ENCODE assay signal across 19 cellular contexts in the genomic region with DNA sequence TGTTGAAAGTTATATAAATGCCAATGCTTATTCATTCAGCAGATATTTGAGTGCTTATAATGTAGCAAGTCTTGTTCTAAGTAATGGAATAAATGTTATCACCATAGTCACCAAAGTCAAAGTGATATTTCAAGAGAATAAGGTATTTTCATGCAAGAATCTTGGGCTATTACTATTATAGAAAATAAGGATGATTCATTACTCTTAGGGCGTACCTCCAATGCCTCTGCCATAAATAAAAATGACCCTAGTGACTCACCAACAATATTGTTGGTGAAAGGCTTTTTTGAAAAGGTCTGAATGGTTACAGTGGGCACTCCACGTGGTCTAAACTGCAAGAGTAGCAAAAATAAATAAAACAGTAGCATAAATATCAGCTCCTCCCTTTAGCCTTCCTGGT.
DNase-seq lines count a peak whose midpoint lies in the region; ATAC-seq, FAIRE-seq and TF ChIP-seq lines count a peak whose summit lies in the region.
"Had no signal": no experiment of that assay in that cellular context is flagged by ENCODE, and none has a peak within 500 bp of the region (broad histone marks: within the 10 kb centered on the region; RNA-seq: fewer than 3 reads in every experiment).

No MANE protein-coding gene starts in this region.

- peaks cover 64% of the 10 kb centered on the region for H3K36me3 Mint-ChIP-seq in HFFc6 (ENCODE audit: low read depth)
- H3K36me3 Mint-ChIP-seq in natural killer cell = peaks cover 8% of the 10 kb centered on the region

- H3K4me3 ChIP-seq in AG09309 (ENCODE audit: control insufficient read depth, low read depth, low read length) = no peak overlapping the region
- no peak overlapping the region for H3K4me3 ChIP-seq in fibroblast of pulmonary artery (replicated peaks; ENCODE audit: low read depth, low read length)
- H3K4me3 ChIP-seq: adrenal gland, BLaER1, suprapubic skin had no signal

- TF ChIP-seq CTCF in AG09309 (IDR thresholded peaks at IDR 0.05; ENCODE audit: control insufficient read depth, insufficient read depth, low read depth, low read length, missing control alignments) (no peak), HFFc6 (IDR thresholded peaks at IDR 0.05) (no peak), fibroblast of pulmonary artery (IDR thresholded peaks at IDR 0.05; ENCODE audit: low read length, missing control alignments) (no peak), D721Med (IDR thresholded peaks at IDR 0.05; ENCODE audit: insufficient read depth, missing control alignments) (no peak), natural killer cell (IDR thresholded peaks at IDR 0.05) (no peak)

- ATAC-seq in GM18502 (IDR thresholded peaks at IDR 0.05; ENCODE audit: poor library complexity, unreplicated experiment) (no peak), natural killer cell (no peak), GM19395 (IDR thresholded peaks at IDR 0.05; ENCODE audit: unreplicated experiment) (no peak)
- ATAC-seq: activated T-helper 17 cell treated with anti-CD3 and anti-CD28 coated beads, Interleukin-2, amount 50 U/mL, for 72 hours had no signal

- intact Hi-C loops in natural killer cell (cut with micrococcal nuclease) = no loop called here

- H3K9me3 Mint-ChIP-seq in HFFc6 (no peaks in the 10 kb centered on the region), natural killer cell (peaks cover 0 to 2% of the 10 kb centered on the region in 2 donors)
- H3K9me3 Mint-ChIP-seq: activated T-helper 17 cell treated with anti-CD3 and anti-CD28 coated beads, Interleukin-2, amount 50 U/mL, for 72 hours; immature natural killer cell had no signal

- H3K4me3 Mint-ChIP-seq in HFFc6 (peak overlapping the region; percentile 22), natural killer cell (no peak overlapping the region)
- H3K4me3 Mint-ChIP-seq: activated B cell treated with CpG ODN at 0.5 μM for 24 hours; activated T-helper 17 cell treated with anti-CD3 and anti-CD28 coated beads, Interleukin-2, amount 50 U/mL, for 72 hours; immature natural killer cell had no signal

- H3K27me3 Mint-ChIP-seq in HFFc6 (ENCODE audit: insufficient read depth) = peaks cover 1% of the 10 kb centered on the region
- no peaks in the 10 kb centered on the region for H3K27me3 Mint-ChIP-seq in natural killer cell (ENCODE audit: low read depth in 2 of 2)
- H3K27me3 Mint-ChIP-seq: activated B cell treated with CpG ODN at 0.5 μM for 24 hours; activated T-helper 17 cell treated with anti-CD3 and anti-CD28 coated beads, Interleukin-2, amount 50 U/mL, for 72 hours had no signal

- H3K4me1 Mint-ChIP-seq in HFFc6 (ENCODE audit: low read depth) = peaks cover 74% of the 10 kb centered on the region
- no peaks in the 10 kb centered on the region for H3K4me1 Mint-ChIP-seq in natural killer cell
- H3K4me1 Mint-ChIP-seq: activated B cell treated with CpG ODN at 0.5 μM for 24 hours; activated T-helper 17 cell treated with anti-CD3 and anti-CD28 coated beads, Interleukin-2, amount 50 U/mL, for 72 hours had no signal

- no peak for FAIRE-seq in D721Med (lab: Jason Lieb, UNC)
- FAIRE-seq: colon had no signal

- H3K27ac Mint-ChIP-seq in HFFc6 (peak overlapping the region; percentile 75), natural killer cell (no peak overlapping the region)
- H3K27ac Mint-ChIP-seq: activated B cell treated with CpG ODN at 0.5 μM for 24 hours; activated T-helper 17 cell treated with anti-CD3 and anti-CD28 coated beads, Interleukin-2, amount 50 U/mL, for 72 hours had no signal

- DNase-seq in AG09309 (ENCODE audit: low read depth) (peak; percentile 44), HFFc6 (peak; percentile 79), astrocyte of the hippocampus (ENCODE audit: low read depth, low spot score) (peak; percentile 21), fibroblast of pulmonary artery (ENCODE audit: low read depth) (peak; percentile 45), D721Med (ENCODE audit: insufficient read length, low spot score) (no peak), natural killer cell (no peak)
- DNase-seq: activated B cell treated with CpG ODN at 0.5 μM for 24 hours; adrenal gland; immature natural killer cell; NCI-H1694; NCI-H446 treated with DMSO at 0.1 percent for 48 hours; SHP77 treated with DMSO at 0.1 percent for 48 hours; stimulated activated CD4-positive, alpha-beta T cell treated with anti-CD3 and anti-CD28 coated beads, Interleukin-4, amount 100 ng/mL, for 24 hours had no signal

Comparison
In these comparisons a context has a peak if more than half of its experiments do, and no peak if none do; other contexts are left out.
1. DNase-seq: peak in AG09309 (single experiment), HFFc6 (single experiment), astrocyte of the hippocampus (single experiment) and fibroblast of pulmonary artery (single experiment); none in D721Med (single experiment) and natural killer cell (single experiment).